Comparison of ENCODE assay signal across 8 cellular contexts in genomic region chr4:105715692-105716278, GRCh38. TPM values are rescaled to one million over a fixed set of nuclear protein-coding genes. Genes with fewer than 3 reads are reported as not detected.
DNase-seq lines count a peak whose midpoint lies in the region; ATAC-seq, FAIRE-seq and TF ChIP-seq lines count a peak whose summit lies in the region.

No MANE protein-coding gene starts in this region.

- FAIRE-seq in HTR-8/SVneo (lab: Jason Lieb, UNC) = no peak

- H3K27me3 Mint-ChIP-seq in CD8-positive, alpha-beta T cell (ENCODE audit: low read depth) = no peaks in the 10 kb centered on the region
- no peaks in the 10 kb centered on the region for H3K27me3 Mint-ChIP-seq in glutamatergic neuron (ENCODE audit: unreplicated experiment)

- no peak overlapping the region for H3K27ac ChIP-seq in CD8-positive, alpha-beta T cell (ENCODE audit: low read depth, low read length)
- no peak overlapping the region for H3K27ac ChIP-seq in upper lobe of right lung

- no peak for ATAC-seq in CD8-positive, alpha-beta T cell
- ATAC-seq in upper lobe of right lung = peak; percentile 43
- ATAC-seq in HG03442 (IDR thresholded peaks at IDR 0.05; ENCODE audit: unreplicated experiment) = no peak
- no peak for ATAC-seq in HG02798 (IDR thresholded peaks at IDR 0.05; ENCODE audit: poor library complexity, unreplicated experiment)

- peaks cover 5% of the 10 kb centered on the region for H3K4me1 ChIP-seq in CD8-positive, alpha-beta T cell (ENCODE audit: insufficient read depth, low read length)
- peaks cover 11% of the 10 kb centered on the region for H3K4me1 ChIP-seq in upper lobe of right lung

- peaks cover 3% of the 10 kb centered on the region for H3K4me1 Mint-ChIP-seq in CD8-positive, alpha-beta T cell (ENCODE audit: low read depth)
- H3K4me1 Mint-ChIP-seq in glutamatergic neuron (ENCODE audit: low read depth, unreplicated experiment) = peaks cover 10% of the 10 kb centered on the region

- H3K27ac Mint-ChIP-seq in CD8-positive, alpha-beta T cell = no peak overlapping the region
- H3K27ac Mint-ChIP-seq in glutamatergic neuron (ENCODE audit: unreplicated experiment) = no peak overlapping the region

- peak; percentile 54 for TF ChIP-seq CTCF in CD8-positive, alpha-beta T cell (IDR thresholded peaks at IDR 0.05)
- TF ChIP-seq CTCF in glutamatergic neuron (IDR thresholded peaks at IDR 0.05; ENCODE audit: partially characterized antibody, unreplicated experiment) (peak; percentile 53), upper lobe of right lung (IDR thresholded peaks at IDR 0.05) (peak; percentile 61)

- no peak for DNase-seq in CD8-positive, alpha-beta T cell
- DNase-seq in HTR-8/SVneo (ENCODE audit: insufficient read length, low spot score) (peak; percentile 8), SW480 (ENCODE audit: low spot score) (peak; percentile 24), glutamatergic neuron (no peak), upper lobe of right lung (no peak)
- DNase-seq in activated T-cell treated with anti-CD3 and anti-CD28 coated beads, Interleukin-2, amount 50 U/mL, for 48 hours = no peak

- CTCF ChIA-PET in CD8-positive, alpha-beta T cell (lab: Charles Lee) = interaction anchor here (0.9 to 1.5 kb wide), 4 partner anchors 11 to 576 kb away, joined by 3 to 5 read pairs (median 3); no protein-coding TSS in a partner anchor

- H3K4me3 ChIP-seq in CD8-positive, alpha-beta T cell (ENCODE audit: low read depth, low read length) = no peak overlapping the region
- H3K4me3 ChIP-seq in upper lobe of right lung = no peak overlapping the region

- no peak overlapping the region for H3K4me3 Mint-ChIP-seq in CD8-positive, alpha-beta T cell
- H3K4me3 Mint-ChIP-seq in glutamatergic neuron (ENCODE audit: unreplicated experiment) = no peak overlapping the region

- H3K9me3 Mint-ChIP-seq in CD8-positive, alpha-beta T cell = no peaks in the 10 kb centered on the region
- no peaks in the 10 kb centered on the region for H3K9me3 Mint-ChIP-seq in glutamatergic neuron (ENCODE audit: unreplicated experiment)

- H3K9me3 ChIP-seq in CD8-positive, alpha-beta T cell (ENCODE audit: low read length) = no peaks in the 10 kb centered on the region
- H3K9me3 ChIP-seq in upper lobe of right lung = no peaks in the 10 kb centered on the region

- peaks cover 14% of the 10 kb centered on the region for H3K36me3 Mint-ChIP-seq in CD8-positive, alpha-beta T cell
- H3K36me3 Mint-ChIP-seq in glutamatergic neuron (ENCODE audit: unreplicated experiment) = no peaks in the 10 kb centered on the region

- intact Hi-C loops in CD8-positive, alpha-beta T cell (cut with DNase I, micrococcal nuclease) = loop anchor here in 1 of 2 experiments (10.0 kb wide), 1 partner anchor 1999 kb away; no protein-coding TSS in a partner anchor
- intact Hi-C loops in upper lobe of right lung (cut with DNase I) = no loop called here

- H3K27me3 ChIP-seq in CD8-positive, alpha-beta T cell (ENCODE audit: insufficient read depth, low read length) = no peaks in the 10 kb centered on the region
- no peaks in the 10 kb centered on the region for H3K27me3 ChIP-seq in upper lobe of right lung

- no peaks in the 10 kb centered on the region for H3K36me3 ChIP-seq in CD8-positive, alpha-beta T cell (ENCODE audit: insufficient read depth, low read length)
- H3K36me3 ChIP-seq in upper lobe of right lung = no peaks in the 10 kb centered on the region

- POLR2A ChIA-PET in CD8-positive, alpha-beta T cell (lab: Charles Lee) = no interaction called here

RNA-seq across cellular contexts. Expression of gene GSTCD, which starts 7.2 kb away (rescaled TPM):
- 1 to 10 TPM; 2.9 to 5.8 TPM for total RNA-seq in CD8-positive, alpha-beta T cell
- total RNA-seq in glutamatergic neuron (ENCODE audit: unreplicated experiment) (13.9 TPM), upper lobe of right lung (10.2 TPM)

RNA-seq across cellular contexts. Expression of gene INTS12, which starts 7.3 kb away (rescaled TPM):
- total RNA-seq in CD8-positive, alpha-beta T cell = 10 to 100 TPM; 23.9 to 24.8 TPM
- total RNA-seq in glutamatergic neuron (ENCODE audit: unreplicated experiment) (23.5 TPM), upper lobe of right lung (20.2 TPM)

Comparison
In these comparisons a context has a peak if more than half of its experiments do, and no peak if none do; other contexts are left out.
1. DNase-seq: peak in HTR-8/SVneo (single experiment) and SW480 (single experiment); none in CD8-positive, alpha-beta T cell (0 of 7), glutamatergic neuron (single experiment), upper lobe of right lung (single experiment) and activated T-cell treated with anti-CD3 and anti-CD28 coated beads, Interleukin-2, amount 50 U/mL, for 48 hours (0 of 2).
2. Peak in every context shown above with its lines, with median percentiles within 50 percentile points of each other: CTCF ChIP-seq.